8 cellular contexts compared by ENCODE assay signal in the genomic region with DNA sequence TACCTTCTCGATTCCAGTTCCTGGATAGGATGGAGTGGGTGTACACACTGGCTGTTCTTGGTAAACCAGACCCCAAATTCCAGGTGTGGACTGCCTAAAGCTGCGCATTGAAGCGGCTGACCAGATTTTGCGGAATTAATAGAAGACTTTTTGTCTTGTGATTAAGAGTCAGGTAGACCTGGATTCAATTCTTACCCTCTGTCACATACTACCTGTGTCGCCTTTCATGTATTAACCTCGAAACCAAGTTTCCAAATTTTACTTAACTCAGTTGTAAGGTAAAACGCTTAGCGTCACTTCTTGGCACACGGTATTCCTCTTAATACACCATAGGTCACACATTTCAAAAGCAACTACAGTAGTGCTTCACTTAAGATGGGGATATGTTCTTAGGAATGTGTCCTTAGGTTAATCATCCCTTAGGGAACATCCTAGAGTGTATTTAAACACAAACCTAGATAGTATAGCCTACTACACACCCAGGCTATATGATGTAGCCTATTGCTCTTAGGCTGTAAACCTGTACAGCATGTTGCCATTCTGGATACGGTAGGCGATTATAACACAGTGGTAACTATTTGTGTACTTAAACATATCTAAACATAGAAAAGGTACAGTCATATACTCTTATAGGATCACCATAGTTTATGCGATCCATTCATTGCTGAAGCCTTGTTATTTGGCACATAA. TPM values are rescaled to one million over a fixed set of nuclear protein-coding genes. Genes with fewer than 3 reads are reported as not detected.
DNase-seq lines count a peak whose midpoint lies in the region; ATAC-seq and TF ChIP-seq lines count a peak whose summit lies in the region.

No MANE protein-coding gene starts in this region.

- H2AFZ ChIP-seq in fibroblast of lung (ENCODE audit: low read length): peak overlapping the region; percentile 89

- H3K79me2 ChIP-seq in fibroblast of lung (ENCODE audit: control insufficient read depth, insufficient read depth, low read length): peaks cover 40% of the 10 kb centered on the region

- ATAC-seq in GM18870 (IDR thresholded peaks at IDR 0.05; ENCODE audit: unreplicated experiment): no peak

- DNase-seq in GM12864 (ENCODE audit: low read depth) (no peak), SJCRH30 (no peak), fibroblast of lung (ENCODE audit: low read depth in 2 of 2) (no peak), retinal pigment epithelial cell (ENCODE audit: low read depth) (no peak), NCI-H2171 treated with DMSO at 0.1 percent for 48 hours (lab: John Stamatoyannopoulos, UW) (no peak), NCI-H1105 (lab: John Stamatoyannopoulos, UW) (no peak), head of caudate nucleus (no peak)

- peak overlapping the region; percentile 93 for H3K4me2 ChIP-seq in fibroblast of lung (ENCODE audit: extremely low read depth, insufficient read depth, low read length)

- H3K9ac ChIP-seq in fibroblast of lung (ENCODE audit: insufficient read depth, low read length): peak overlapping the region; percentile 77

- H3K4me3 ChIP-seq in GM12864 (ENCODE audit: low read depth, low read length): peak overlapping the region; percentile 94
- H3K4me3 ChIP-seq in SJCRH30: peak overlapping the region; percentile 96
- H3K4me3 ChIP-seq in fibroblast of lung (replicated peaks in 1 of 4; ENCODE audit: control extremely low read depth in 1 of 4, insufficient read depth in 1 of 4, low read depth in 3 of 4, low read length in 4 of 4): peak overlapping the region; percentile 77 to 96 (median 87)
- peak overlapping the region; percentile 90 for H3K4me3 ChIP-seq in retinal pigment epithelial cell (ENCODE audit: low read length)

- intact Hi-C loops in head of caudate nucleus (cut with DNase I): loop anchor here (10.0 kb wide), 3 partner anchors 48 to 258 kb away; no protein-coding TSS in a partner anchor

- H3K27me3 ChIP-seq in SJCRH30 (no peaks in the 10 kb centered on the region), fibroblast of lung (ENCODE audit: control insufficient read depth, insufficient read depth, low read length) (no peaks in the 10 kb centered on the region)

- TF ChIP-seq CTCF in GM12864 (IDR thresholded peaks at IDR 0.05; ENCODE audit: low read depth, low read length, missing control alignments) (no peak), fibroblast of lung (conservative IDR thresholded peaks at IDR 0.05 in 1 of 2, IDR thresholded peaks at IDR 0.05 in 1 of 2; ENCODE audit: low read depth in 1 of 2, low read length in 2 of 2) (no peak), retinal pigment epithelial cell (conservative IDR thresholded peaks at IDR 0.05; ENCODE audit: low read depth, low read length) (no peak)

- peak overlapping the region; percentile 94 for H3K27ac ChIP-seq in SJCRH30
- H3K27ac ChIP-seq in fibroblast of lung (ENCODE audit: insufficient read depth, low read length): peak overlapping the region; percentile 70

- H4K20me1 ChIP-seq in fibroblast of lung (ENCODE audit: control insufficient read depth, extremely low read depth, insufficient read depth, low read length): no peaks in the 10 kb centered on the region

- H3K36me3 ChIP-seq in SJCRH30 (peaks cover 5% of the 10 kb centered on the region; the same call in 1 of the 2 replicates), fibroblast of lung (ENCODE audit: control insufficient read depth, insufficient read depth, low read length) (no peaks in the 10 kb centered on the region)

- H3K9me3 ChIP-seq in SJCRH30 (replicated peaks) (no peaks in the 10 kb centered on the region), fibroblast of lung (ENCODE audit: control insufficient read depth, insufficient read depth, low read depth, low read length) (no peaks in the 10 kb centered on the region)

- H3K4me1 ChIP-seq in SJCRH30: 0 out of 2 replicates have a peak, but pooled peaks cover 3% of the 10 kb centered on the region
- no peaks in the 10 kb centered on the region for H3K4me1 ChIP-seq in fibroblast of lung (ENCODE audit: control insufficient read depth, extremely low read depth, insufficient read depth, low read length)

RNA-seq across cellular contexts. Expression of gene GOPC, which starts 0.7 kb away (rescaled TPM):
- total RNA-seq in SJCRH30 (2014; rRNA removed; shearing (Covaris generic)): 45.8 and 49.5 TPM in 2 replicates
- 42.1 and 45.4 TPM in 2 replicates for total RNA-seq in fibroblast of lung
- polyA plus RNA-seq in fibroblast of lung: 22.4 and 32.2 TPM in 2 replicates
- 16.6 and 22.4 TPM in 2 replicates for polyA plus RNA-seq in fibroblast of lung (2012)
- 1.2 and 3.2 TPM in 2 replicates for polyA minus RNA-seq in fibroblast of lung (ENCODE audit: low replicate concordance)
